ENCODE assay signal across 8 cellular contexts in genomic region chr3:47421741-47422649, GRCh38. TPM values are rescaled to one million over a fixed set of nuclear protein-coding genes. Genes with fewer than 3 reads are reported as not detected.
DNase-seq lines count a peak whose midpoint lies in the region; ATAC-seq and TF ChIP-seq lines count a peak whose summit lies in the region.

No MANE protein-coding gene starts in this region.

- H3K4me1 Mint-ChIP-seq in activated CD8-positive, alpha-beta T cell treated with anti-CD3 and anti-CD28 coated beads, Interleukin-2, amount 10 ng/mL, durations not matched to agents 7 days and 5 days (ENCODE audit: low read depth): peaks cover 23% of the 10 kb centered on the region

- TF ChIP-seq CTCF in HL-60 (IDR thresholded peaks at IDR 0.05; ENCODE audit: insufficient read depth, low read length) (no peak), foreskin fibroblast (IDR thresholded peaks at IDR 0.05; ENCODE audit: low read depth, low read length) (peak; percentile 20), retinal pigment epithelial cell (conservative IDR thresholded peaks at IDR 0.05; ENCODE audit: low read depth, low read length) (peak; percentile 43)

- peaks cover 89% of the 10 kb centered on the region for H3K36me3 ChIP-seq in BLaER1

- H3K9ac ChIP-seq in BLaER1: peak overlapping the region; percentile 58

- DNase-seq in HL-60 (ENCODE audit: low read depth in 1 of 2, low spot score in 1 of 2) (peak in 1 of 2 experiments; percentile 54), foreskin fibroblast (peak; percentile 22 to 59), retinal pigment epithelial cell (ENCODE audit: low read depth) (no peak), NCI-H187 treated with DMSO at 0.1 percent for 48 hours (lab: John Stamatoyannopoulos, UW) (no peak)
- no peak for DNase-seq in activated CD8-positive, alpha-beta T cell treated with anti-CD3 and anti-CD28 coated beads, Interleukin-2, amount 10 ng/mL, durations not matched to agents 7 days and 5 days

- H3K4me3 ChIP-seq in BLaER1 (no peak overlapping the region), HL-60 (replicated peaks; ENCODE audit: insufficient read depth, low read length) (no peak overlapping the region), foreskin fibroblast (ENCODE audit: low read depth in 1 of 2, low read length in 2 of 2) (no peak overlapping the region), retinal pigment epithelial cell (ENCODE audit: low read length) (no peak overlapping the region)

- CTCF ChIA-PET in activated CD8-positive, alpha-beta T cell treated with anti-CD3 and anti-CD28 coated beads, Interleukin-2, amount 10 ng/mL, durations not matched to agents 7 days and 5 days (lab: Charles Lee): interaction anchor here (0.6 to 4.4 kb wide), 35 partner anchors 8 to 402 kb away, joined by 3 to 100 read pairs (median 6); partner anchors contain the start of genes ELP6, SCAP and SETD2

- POLR2A ChIA-PET in activated CD8-positive, alpha-beta T cell treated with anti-CD3 and anti-CD28 coated beads, Interleukin-2, amount 10 ng/mL, durations not matched to agents 7 days and 5 days (lab: Charles Lee): interaction anchor here (1.0 to 1.3 kb wide), 5 partner anchors 53 to 435 kb away, joined by 3 to 10 read pairs (median 4); partner anchors contain the start of genes ELP6 and SCAP

- no peaks in the 10 kb centered on the region for H3K9me3 ChIP-seq in BLaER1

- H3K27ac Mint-ChIP-seq in activated CD8-positive, alpha-beta T cell treated with anti-CD3 and anti-CD28 coated beads, Interleukin-2, amount 10 ng/mL, durations not matched to agents 7 days and 5 days: peak overlapping the region; percentile 99

- H3K27me3 Mint-ChIP-seq in activated CD8-positive, alpha-beta T cell treated with anti-CD3 and anti-CD28 coated beads, Interleukin-2, amount 10 ng/mL, durations not matched to agents 7 days and 5 days (ENCODE audit: low read depth): no peaks in the 10 kb centered on the region

- H3K4me3 Mint-ChIP-seq in activated CD8-positive, alpha-beta T cell treated with anti-CD3 and anti-CD28 coated beads, Interleukin-2, amount 10 ng/mL, durations not matched to agents 7 days and 5 days: no peak overlapping the region

- peaks cover 23% of the 10 kb centered on the region for H3K36me3 Mint-ChIP-seq in activated CD8-positive, alpha-beta T cell treated with anti-CD3 and anti-CD28 coated beads, Interleukin-2, amount 10 ng/mL, durations not matched to agents 7 days and 5 days (ENCODE audit: low read depth)

- H3K9me3 Mint-ChIP-seq in activated CD8-positive, alpha-beta T cell treated with anti-CD3 and anti-CD28 coated beads, Interleukin-2, amount 10 ng/mL, durations not matched to agents 7 days and 5 days (ENCODE audit: insufficient read depth): no peaks in the 10 kb centered on the region

- H3K4me2 ChIP-seq in BLaER1: peak overlapping the region; percentile 69

- peaks cover 5% of the 10 kb centered on the region; the same call in 1 of the 2 replicates for H4K20me1 ChIP-seq in BLaER1

- ATAC-seq in activated CD8-positive, alpha-beta T cell treated with anti-CD3 and anti-CD28 coated beads, Interleukin-2, amount 10 ng/mL, durations not matched to agents 7 days and 5 days: no peak
- ATAC-seq in GM21447 (IDR thresholded peaks at IDR 0.05; ENCODE audit: unreplicated experiment): no peak
- ATAC-seq in GM21825 (IDR thresholded peaks at IDR 0.05; ENCODE audit: unreplicated experiment): no peak

- H3K27ac ChIP-seq in BLaER1: peak overlapping the region; percentile 81
- peak overlapping the region; percentile 77 for H3K27ac ChIP-seq in HL-60 (replicated peaks)

- no peaks in the 10 kb centered on the region for H3K27me3 ChIP-seq in BLaER1
- no peaks in the 10 kb centered on the region for H3K27me3 ChIP-seq in HL-60 (ENCODE audit: insufficient read depth, poor library complexity, severe bottlenecking)

- H3K4me1 ChIP-seq in BLaER1: peaks cover 30% of the 10 kb centered on the region

RNA-seq across cellular contexts. Expression of gene PTPN23, which starts 41.2 kb away (rescaled TPM):
- 10 to 100 TPM; 31.0 to 33.2 TPM for total RNA-seq in activated CD8-positive, alpha-beta T cell treated with anti-CD3 and anti-CD28 coated beads, Interleukin-2, amount 10 ng/mL, durations not matched to agents 7 days and 5 days

RNA-seq across cellular contexts. Expression of gene SCAP, which starts 53.7 kb away (rescaled TPM):
- 10 to 100 TPM; 57.5 to 60.7 TPM for total RNA-seq in activated CD8-positive, alpha-beta T cell treated with anti-CD3 and anti-CD28 coated beads, Interleukin-2, amount 10 ng/mL, durations not matched to agents 7 days and 5 days

Comparison
In these comparisons a context has a peak if more than half of its experiments do, and no peak if none do; other contexts are left out.
1. DNase-seq: peak in foreskin fibroblast (2 of 2); none in activated CD8-positive, alpha-beta T cell treated with anti-CD3 and anti-CD28 coated beads, Interleukin-2, amount 10 ng/mL, durations not matched to agents 7 days and 5 days (single experiment), retinal pigment epithelial cell (single experiment) and NCI-H187 treated with DMSO at 0.1 percent for 48 hours (single experiment).